In the genomic region with DNA sequence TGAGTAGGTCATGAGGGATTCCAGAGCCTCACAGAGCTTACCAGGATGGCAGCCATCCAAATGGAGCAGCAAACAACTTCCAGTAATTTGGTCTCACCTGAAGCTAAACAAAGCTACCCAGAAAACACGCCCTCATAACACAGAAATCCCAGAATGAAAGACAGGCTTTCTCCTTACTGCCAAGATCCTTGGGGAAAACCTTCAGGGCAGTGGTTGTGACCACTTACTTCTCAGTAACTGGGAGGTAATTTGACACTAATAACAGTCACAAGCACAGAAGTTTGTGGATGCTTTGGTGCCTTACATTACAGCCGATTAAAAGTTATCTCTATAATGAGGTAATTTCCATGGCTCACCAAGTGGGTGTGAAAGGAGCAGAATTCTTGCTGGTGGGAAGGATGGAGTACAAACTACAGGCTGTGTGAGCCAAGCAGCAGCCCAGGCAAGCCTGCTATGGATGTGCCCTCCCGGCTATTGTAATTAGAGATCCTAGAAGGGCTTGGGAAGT, we compare ENCODE assay signal across 1 cellular context.
TF ChIP-seq lines count a peak whose summit lies in the region.

No MANE protein-coding gene starts in this region.

TF ChIP-seq in IMR-90, 13 proteins besides CTCF, POLR2A, EP300 and RAD21:
- no peak for TF ChIP-seq FOS (IDR thresholded peaks at IDR 0.05; ENCODE audit: low read depth, low read length)
- TF ChIP-seq MAZ (IDR thresholded peaks at IDR 0.05; ENCODE audit: borderline replicate concordance, low read depth, low read length) = no peak
- TF ChIP-seq MAFK (IDR thresholded peaks at IDR 0.05; ENCODE audit: low read depth, low read length) = no peak
- no peak for TF ChIP-seq CEBPB (IDR thresholded peaks at IDR 0.05; ENCODE audit: low read depth, low read length)
- TF ChIP-seq CHD1 (IDR thresholded peaks at IDR 0.05; ENCODE audit: low read depth, low read length) = no peak
- no peak for TF ChIP-seq MXI1 (IDR thresholded peaks at IDR 0.05; ENCODE audit: borderline replicate concordance, low read depth, low read length)
- TF ChIP-seq, protein P1, sequence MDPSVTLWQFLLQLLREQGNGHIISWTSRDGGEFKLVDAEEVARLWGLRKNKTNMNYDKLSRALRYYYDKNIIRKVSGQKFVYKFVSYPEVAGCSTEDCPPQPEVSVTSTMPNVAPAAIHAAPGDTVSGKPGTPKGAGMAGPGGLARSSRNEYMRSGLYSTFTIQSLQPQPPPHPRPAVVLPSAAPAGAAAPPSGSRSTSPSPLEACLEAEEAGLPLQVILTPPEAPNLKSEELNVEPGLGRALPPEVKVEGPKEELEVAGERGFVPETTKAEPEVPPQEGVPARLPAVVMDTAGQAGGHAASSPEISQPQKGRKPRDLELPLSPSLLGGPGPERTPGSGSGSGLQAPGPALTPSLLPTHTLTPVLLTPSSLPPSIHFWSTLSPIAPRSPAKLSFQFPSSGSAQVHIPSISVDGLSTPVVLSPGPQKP (IDR thresholded peaks at IDR 0.05; ENCODE audit: borderline replicate concordance, low read depth, low read length) = no peak
